In genomic region chr11:44382648-44383240, GRCh38 we compare ENCODE assay signal across 26 cellular contexts.
"Had no signal": no experiment of that assay in that cellular context is flagged by ENCODE, and none has a peak within 500 bp of the region (broad histone marks: within the 10 kb centered on the region; RNA-seq: fewer than 3 reads in every experiment).

No MANE protein-coding gene starts in this region.

- H3K27ac ChIP-seq: ascending aorta, body of pancreas, KMS-11, SK-N-MC had no signal

- H3K36me3 ChIP-seq: ascending aorta had no signal

- DNase-seq: activated B cell treated with CpG ODN at 0.5 μM for 24 hours; activated CD4-positive, alpha-beta T cell treated with anti-CD3 and anti-CD28 coated beads for 1 hour; activated CD4-positive, alpha-beta T cell treated with anti-CD3 and anti-CD28 coated beads, Interleukin-2, amount 10 ng/mL, durations not matched to agents 24 days and 14 days; activated CD4-positive, alpha-beta T cell treated with anti-CD3 and anti-CD28 coated beads, Interleukin-2, amount 50 U/mL, for 48 hours; activated CD8-positive, alpha-beta memory T cell treated with anti-CD3 and anti-CD28 coated beads, Interleukin-2, amount 10 ng/mL, durations not matched to agents 7 days and 5 days; activated effector memory CD4-positive, alpha-beta T cell treated with Interleukin-2 at 50 U/mL for 16 hours; activated naive CD4-positive, alpha-beta T cell; activated T-cell treated with anti-CD3 and anti-CD28 coated beads, Interleukin-2, amount 50 U/mL, for 24 hours; amniotic stem cell; body of pancreas; NCI-H1092 treated with DMSO at 0.1 percent for 48 hours; NCI-H1436 treated with DMSO at 0.1 percent for 48 hours; NCI-H187 treated with DMSO at 0.1 percent for 48 hours; NCI-H2081 treated with DMSO at 0.1 percent for 48 hours; NCI-H446 treated with DMSO at 0.1 percent for 48 hours; NCI-H524 treated with DMSO at 0.1 percent for 48 hours; NCI-H748 treated with DMSO at 0.1 percent for 48 hours; SIG-M5; T-cell; T-helper 2 cell; T1000 had no signal

- H3K9me3 ChIP-seq: ascending aorta, body of pancreas had no signal

- FAIRE-seq: bronchial epithelial cell, TTC549 had no signal

- H3K4me1 ChIP-seq: ascending aorta, body of pancreas had no signal

- H3K4me3 ChIP-seq: ascending aorta, body of pancreas, SK-N-MC had no signal

- H3K27me3 ChIP-seq: ascending aorta, body of pancreas had no signal
